8 cellular contexts compared by ENCODE assay signal in the genomic region with DNA sequence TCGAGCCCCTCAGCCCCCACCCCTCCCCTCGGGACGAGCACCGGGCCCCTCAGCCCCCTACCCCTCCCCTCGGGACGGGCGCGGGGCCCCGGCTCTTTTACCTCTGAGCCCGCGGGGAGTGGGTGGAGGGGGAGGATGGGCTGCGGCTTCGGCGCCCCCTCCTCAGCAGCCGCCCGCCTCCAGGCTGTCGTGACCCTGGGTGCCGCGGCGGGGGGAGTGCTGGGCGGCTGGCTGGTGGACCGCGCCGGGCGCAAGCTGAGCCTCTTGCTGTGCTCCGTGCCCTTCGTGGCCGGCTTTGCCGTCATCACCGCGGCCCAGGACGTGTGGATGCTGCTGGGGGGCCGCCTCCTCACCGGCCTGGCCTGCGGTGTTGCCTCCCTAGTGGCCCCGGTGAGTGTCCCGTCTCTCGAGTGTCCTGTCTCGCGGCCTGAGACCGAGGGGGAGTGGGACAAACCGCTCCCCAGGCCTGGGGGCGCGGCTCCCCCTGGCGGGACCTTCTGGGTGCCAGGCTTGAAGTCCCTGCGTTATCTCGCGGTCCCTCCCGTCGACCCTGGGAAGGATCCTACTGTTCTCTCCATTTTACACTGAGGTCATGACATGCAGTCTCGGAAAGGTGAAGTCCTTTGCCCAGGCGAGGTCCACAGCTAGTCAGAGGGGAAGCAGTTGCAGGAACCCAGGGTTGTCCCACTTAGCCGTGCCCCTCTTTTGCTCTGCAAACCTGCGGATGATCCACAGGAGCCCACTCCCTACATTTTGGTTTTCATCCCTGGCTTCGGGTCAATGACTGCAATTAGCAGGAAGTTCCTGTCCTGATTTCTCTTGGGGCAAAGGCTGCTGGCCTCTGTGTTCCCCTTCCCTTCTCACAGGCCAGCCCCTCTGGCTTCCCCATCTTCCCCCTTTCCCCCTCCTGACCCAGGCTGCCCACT. TPM values are rescaled to one million over a fixed set of nuclear protein-coding genes. Genes with fewer than 3 reads are reported as not detected.
A peak's percentile ranks its signal among the peaks of the same experiment; 100 is the strongest.
DNase-seq lines count a peak whose midpoint lies in the region; ATAC-seq, FAIRE-seq and TF ChIP-seq lines count a peak whose summit lies in the region.

No MANE protein-coding gene starts in this region.

- POLR2A ChIA-PET in AG04450 (lab: Yijun Ruan, JAX), result interaction anchor here (0.9 to 1.7 kb wide), 2 partner anchors 26 kb away, joined by 3 to 6 read pairs; a partner anchor contains a TSS

- intact Hi-C loops in colonic mucosa (cut with DNase I), result loop anchor here (5.0 to 10.0 kb wide), 3 partner anchors 49 to 183 kb away; no protein-coding TSS in a partner anchor

- H3K4me3 ChIP-seq in AG04450 (ENCODE audit: low read depth, low read length), result peak overlapping the region; percentile 66
- H3K4me3 ChIP-seq in SU-DHL-6 (ENCODE audit: insufficient read depth, low read length, poor library complexity, severe bottlenecking), result peak overlapping the region; percentile 86
- H3K4me3 ChIP-seq in colonic mucosa, result peak overlapping the region; percentile 66
- H3K4me3 ChIP-seq in liver (ENCODE audit: low read depth in 1 of 3, low read length in 3 of 3), result peak overlapping the region; percentile 15 to 90 (median 78)

- 0 out of 2 replicates have a peak, but pooled peaks cover 3% of the 10 kb centered on the region for H3K79me2 ChIP-seq in SU-DHL-6 (ENCODE audit: insufficient read depth, low read length)

- TF ChIP-seq CTCF in AG04450 (IDR thresholded peaks at IDR 0.05; ENCODE audit: low read depth, low read length), result peak; percentile 57
- peak; percentile 44 for TF ChIP-seq CTCF in SU-DHL-6 (IDR thresholded peaks at IDR 0.05; ENCODE audit: insufficient read depth, low read length, poor library complexity, severe bottlenecking)
- TF ChIP-seq CTCF in colonic mucosa (IDR thresholded peaks at IDR 0.05), result peak; percentile 36
- peak; percentile 24 for TF ChIP-seq CTCF in liver (IDR thresholded peaks at IDR 0.05; ENCODE audit: low read depth, low read length, missing input control)

- H3K9ac ChIP-seq in SU-DHL-6 (ENCODE audit: low read length) (peak overlapping the region; percentile 82), colonic mucosa (ENCODE audit: low read depth in 2 of 2, low read length in 2 of 2) (peak overlapping the region; percentile 53 to 74), liver (ENCODE audit: low read depth in 1 of 2, low read length in 2 of 2) (peak overlapping the region; percentile 24 to 47)

- CTCF ChIA-PET in AG04450 (lab: Charles Lee), result interaction anchor here (0.6 to 1.8 kb wide), 10 partner anchors 10 to 458 kb away, joined by 3 to 10 read pairs (median 4); no protein-coding TSS in a partner anchor

- peak overlapping the region; percentile 76 to 86 for H3K4me3 Mint-ChIP-seq in stimulated activated naive CD8-positive, alpha-beta T cell treated with anti-CD3 and anti-CD28 coated beads, Interleukin-15, amount 100 ng/mL, for 72 hours

- ATAC-seq in stimulated activated naive CD8-positive, alpha-beta T cell treated with anti-CD3 and anti-CD28 coated beads, Interleukin-15, amount 100 ng/mL, for 72 hours, result no peak
- no peak for ATAC-seq in HG03521 (IDR thresholded peaks at IDR 0.05; ENCODE audit: unreplicated experiment)

- peaks cover 9% of the 10 kb centered on the region for H3K27me3 ChIP-seq in AG04450 (ENCODE audit: control insufficient read depth, insufficient read depth, low read length)
- H3K27me3 ChIP-seq in SU-DHL-6 (ENCODE audit: low read length), result no peaks in the 10 kb centered on the region
- no peaks in the 10 kb centered on the region for H3K27me3 ChIP-seq in colonic mucosa
- no peaks in the 10 kb centered on the region for H3K27me3 ChIP-seq in liver (ENCODE audit: control insufficient read depth in 4 of 4, insufficient read depth in 4 of 4, low read length in 3 of 4)

- H3K9me3 ChIP-seq in AG04450 (ENCODE audit: control insufficient read depth, insufficient read depth, low read length), result peaks cover 3% of the 10 kb centered on the region; the same call in 1 of the 2 replicates
- no peaks in the 10 kb centered on the region for H3K9me3 ChIP-seq in SU-DHL-6 (ENCODE audit: insufficient read depth, low read length)
- no peaks in the 10 kb centered on the region for H3K9me3 ChIP-seq in colonic mucosa
- no peaks in the 10 kb centered on the region for H3K9me3 ChIP-seq in liver (ENCODE audit: control insufficient read depth in 4 of 4, low read length in 3 of 4)

- peak overlapping the region; percentile 61 to 93 for H3K27ac Mint-ChIP-seq in stimulated activated naive CD8-positive, alpha-beta T cell treated with anti-CD3 and anti-CD28 coated beads, Interleukin-15, amount 100 ng/mL, for 72 hours

- DNase-seq in AG04450 (ENCODE audit: low read depth, low spot score) (no peak), GM19239 (ENCODE audit: insufficient read length, low spot score) (peak; percentile 34), colonic mucosa (peak; percentile 53), frontal cortex (ENCODE audit: low spot score in 2 of 2) (no peak)
- peak; percentile 41 to 52 for DNase-seq in stimulated activated naive CD8-positive, alpha-beta T cell treated with anti-CD3 and anti-CD28 coated beads, Interleukin-15, amount 100 ng/mL, for 72 hours

- H3K27ac ChIP-seq in AG04450 (ENCODE audit: low read depth, low read length), result no peak overlapping the region
- H3K27ac ChIP-seq in SU-DHL-6 (ENCODE audit: low read depth, low read length), result peak overlapping the region; percentile 69; the same call in 1 of the 2 replicates
- peak overlapping the region; percentile 79 for H3K27ac ChIP-seq in colonic mucosa
- peak overlapping the region; percentile 75 to 81 for H3K27ac ChIP-seq in liver (ENCODE audit: low read depth in 1 of 2, low read length in 2 of 2)

- FAIRE-seq in GM19239 (lab: Jason Lieb, UNC), result peak; percentile 87
- no peak for FAIRE-seq in frontal cortex (lab: Jason Lieb, UNC)

- H3F3A ChIP-seq in SU-DHL-6 (ENCODE audit: insufficient read depth), result no peaks in the 10 kb centered on the region

- H3K4me1 Mint-ChIP-seq in stimulated activated naive CD8-positive, alpha-beta T cell treated with anti-CD3 and anti-CD28 coated beads, Interleukin-15, amount 100 ng/mL, for 72 hours, result peaks cover 36% of the 10 kb centered on the region

- H3K4me2 ChIP-seq in SU-DHL-6 (ENCODE audit: low read depth, low read length, poor library complexity, severe bottlenecking), result peak overlapping the region; percentile 73

- H3K4me1 ChIP-seq in colonic mucosa (peaks cover 4% of the 10 kb centered on the region), liver (ENCODE audit: control insufficient read depth in 4 of 4, insufficient read depth in 4 of 4, low read length in 3 of 4) (peaks cover 2 to 21% (median 17%) of the 10 kb centered on the region in 4 donors)

- no peaks in the 10 kb centered on the region for H3K9me2 ChIP-seq in SU-DHL-6 (replicated peaks; ENCODE audit: insufficient read depth, low read length)

- H3K9me3 Mint-ChIP-seq in stimulated activated naive CD8-positive, alpha-beta T cell treated with anti-CD3 and anti-CD28 coated beads, Interleukin-15, amount 100 ng/mL, for 72 hours, result no peaks in the 10 kb centered on the region

- peaks cover 92% of the 10 kb centered on the region for H3K27me3 Mint-ChIP-seq in stimulated activated naive CD8-positive, alpha-beta T cell treated with anti-CD3 and anti-CD28 coated beads, Interleukin-15, amount 100 ng/mL, for 72 hours

- WGBS in liver, result 4% methylated on average over 55 of the region's 55 CpGs

- TF ChIP-seq RAD21 in liver (IDR thresholded peaks at IDR 0.05), result peak; percentile 73 to 78

- no peaks in the 10 kb centered on the region for H4K20me1 ChIP-seq in SU-DHL-6 (ENCODE audit: low read depth, low read length)

- H3K36me3 ChIP-seq in SU-DHL-6 (ENCODE audit: low read length) (no peaks in the 10 kb centered on the region), colonic mucosa (no peaks in the 10 kb centered on the region), liver (ENCODE audit: control insufficient read depth in 4 of 4, insufficient read depth in 3 of 4, low read depth in 1 of 4, low read length in 3 of 4) (peaks cover 0 to 9% (median 3%) of the 10 kb centered on the region in 4 donors)

- H2AFZ ChIP-seq in SU-DHL-6 (ENCODE audit: low read depth, low read length, severe bottlenecking), result peak overlapping the region; percentile 77

TF ChIP-seq in liver, 16 proteins besides CTCF, POLR2A, EP300 and RAD21 (continues in another document):
- TF ChIP-seq, protein P1, sequence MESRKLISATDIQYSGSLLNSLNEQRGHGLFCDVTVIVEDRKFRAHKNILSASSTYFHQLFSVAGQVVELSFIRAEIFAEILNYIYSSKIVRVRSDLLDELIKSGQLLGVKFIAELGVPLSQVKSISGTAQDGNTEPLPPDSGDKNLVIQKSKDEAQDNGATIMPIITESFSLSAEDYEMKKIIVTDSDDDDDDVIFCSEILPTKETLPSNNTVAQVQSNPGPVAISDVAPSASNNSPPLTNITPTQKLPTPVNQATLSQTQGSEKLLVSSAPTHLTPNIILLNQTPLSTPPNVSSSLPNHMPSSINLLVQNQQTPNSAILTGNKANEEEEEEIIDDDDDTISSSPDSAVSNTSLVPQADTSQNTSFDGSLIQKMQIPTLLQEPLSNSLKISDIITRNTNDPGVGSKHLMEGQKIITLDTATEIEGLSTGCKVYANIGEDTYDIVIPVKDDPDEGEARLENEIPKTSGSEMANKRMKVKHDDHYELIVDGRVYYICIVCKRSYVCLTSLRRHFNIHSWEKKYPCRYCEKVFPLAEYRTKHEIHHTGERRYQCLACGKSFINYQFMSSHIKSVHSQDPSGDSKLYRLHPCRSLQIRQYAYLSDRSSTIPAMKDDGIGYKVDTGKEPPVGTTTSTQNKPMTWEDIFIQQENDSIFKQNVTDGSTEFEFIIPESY (IDR thresholded peaks at IDR 0.05), result no peak

RNA-seq across cellular contexts. Expression of a gene that starts 1.0 kb away (rescaled TPM):
- 5.4 and 6.3 TPM in 2 replicates for polyA plus RNA-seq in AG04450 (2011; rRNA removed)
- 4.6 and 5.7 TPM in 2 replicates for polyA minus RNA-seq in AG04450 (2011; rRNA and poly(A)+ RNA removed)
- total RNA-seq in colonic mucosa, result 10 to 100 TPM; 20.4 to 33.6 TPM
- total RNA-seq in liver, result 10 to 100 TPM; 10.9 to 18.7 TPM
- 10 to 100 TPM; 21.1 to 24.5 TPM for polyA plus RNA-seq in liver
- total RNA-seq in frontal cortex, result 9.0 TPM

RNA-seq across cellular contexts. Expression of a gene that starts 26.2 kb away (rescaled TPM):
- polyA plus RNA-seq in AG04450 (2011; rRNA removed) (5.2 and 5.6 TPM in 2 replicates), liver (1 to 10 TPM; 2.2 TPM)
- polyA minus RNA-seq in AG04450 (2011; rRNA and poly(A)+ RNA removed), result 19.7 and 21.1 TPM in 2 replicates
- total RNA-seq in colonic mucosa (1 to 10 TPM; 5.8 to 6.4 TPM), liver (1 to 10 TPM; 6.2 to 6.9 TPM), frontal cortex (12.2 TPM)

RNA-seq across cellular contexts. Expression of a gene that starts 53.2 kb away (rescaled TPM):
- polyA plus RNA-seq in AG04450 (2011; rRNA removed) (2,379 and 2,541 TPM in 2 replicates), liver (100 to 1,000 TPM; 289 to 829 TPM)
- polyA minus RNA-seq in AG04450 (2011; rRNA and poly(A)+ RNA removed), result 720 and 1,006 TPM in 2 replicates
- total RNA-seq in colonic mucosa (100 to 1,000 TPM; 916 to 973 TPM), liver (100 to 1,000 TPM; 394 to 576 TPM), frontal cortex (717 TPM)

RNA-seq across cellular contexts. Expression of a gene that starts 53.3 kb away (rescaled TPM):
- polyA plus RNA-seq in AG04450 (2011; rRNA removed) (3.4 and 4.8 TPM in 2 replicates), liver (1 to 10 TPM; 6.6 to 6.7 TPM)
- 4.9 and 5.7 TPM in 2 replicates for polyA minus RNA-seq in AG04450 (2011; rRNA and poly(A)+ RNA removed)
- total RNA-seq in colonic mucosa (10 to 100 TPM; 14.7 to 15.6 TPM), liver (1 to 10 TPM; 7.4 to 9.7 TPM), frontal cortex (23.6 TPM)

Comparison
In these comparisons a context has a peak if more than half of its experiments do, and no peak if none do; other contexts are left out.
1. DNase-seq: peak in GM19239 (single experiment), colonic mucosa (single experiment) and stimulated activated naive CD8-positive, alpha-beta T cell treated with anti-CD3 and anti-CD28 coated beads, Interleukin-15, amount 100 ng/mL, for 72 hours (2 of 2); none in AG04450 (single experiment) and frontal cortex (0 of 2).
2. Peak in every context shown above with its lines, with median percentiles within 50 percentile points of each other: H3K4me3 ChIP-seq, CTCF ChIP-seq and H3K9ac ChIP-seq.